21 cellular contexts compared by ENCODE assay signal in genomic region chr3:713225-713624, GRCh38.
DNase-seq lines count a peak whose midpoint lies in the region; ATAC-seq, FAIRE-seq and TF ChIP-seq lines count a peak whose summit lies in the region.
"Had no signal": no experiment of that assay in that cellular context is flagged by ENCODE, and none has a peak within 500 bp of the region (broad histone marks: within the 10 kb centered on the region; RNA-seq: fewer than 3 reads in every experiment).

No MANE protein-coding gene starts in this region.

- no peaks in the 10 kb centered on the region for H3K36me3 ChIP-seq in breast epithelium
- H3K36me3 ChIP-seq in bronchial epithelial cell (ENCODE audit: control insufficient read depth, insufficient read depth, low read length) = no peaks in the 10 kb centered on the region
- H3K36me3 ChIP-seq in kidney epithelial cell (ENCODE audit: control insufficient read depth, insufficient read depth, low read length) = no peaks in the 10 kb centered on the region
- H3K36me3 ChIP-seq in body of pancreas (replicated peaks in 1 of 2; ENCODE audit: insufficient read depth in 1 of 2, low read depth in 2 of 2) = no peaks in the 10 kb centered on the region
- H3K36me3 ChIP-seq: BE2C had no signal

- no peak overlapping the region for H3K4me3 Mint-ChIP-seq in MCF 10A (ENCODE audit: unreplicated experiment)
- H3K4me3 Mint-ChIP-seq: CD4-positive, alpha-beta memory T cell; GM23338; IgD-negative memory B cell had no signal

- intact Hi-C loops in MCF 10A (cut with micrococcal nuclease) = no loop called here
- intact Hi-C loops in breast epithelium (cut with DNase I; ENCODE audit: low total_unique reads) = no loop called here
- intact Hi-C loops in body of pancreas (cut with DNase I) = no loop called here

- 34 to 38% methylated on average over 2 of the region's 2 CpGs for WGBS in body of pancreas, 2 donors

- H3K27me3 Mint-ChIP-seq in MCF 10A (ENCODE audit: insufficient read depth, unreplicated experiment) = peaks cover 30% of the 10 kb centered on the region
- H3K27me3 Mint-ChIP-seq: CD4-positive, alpha-beta memory T cell; IgD-negative memory B cell had no signal

- no peaks in the 10 kb centered on the region for H3K4me1 Mint-ChIP-seq in MCF 10A (ENCODE audit: insufficient read depth, unreplicated experiment)
- H3K4me1 Mint-ChIP-seq: CD4-positive, alpha-beta memory T cell; GM23338; IgD-negative memory B cell had no signal

- ATAC-seq in GM18517 (IDR thresholded peaks at IDR 0.05; ENCODE audit: unreplicated experiment) (no peak), body of pancreas (no peak), HG02588 (IDR thresholded peaks at IDR 0.05; ENCODE audit: unreplicated experiment) (no peak)
- ATAC-seq: GM23338 had no signal

- DNase-seq in MCF 10A (ENCODE audit: unreplicated experiment) (peak; percentile 39), breast epithelium (ENCODE audit: low spot score in 2 of 2) (no peak), bronchial epithelial cell (ENCODE audit: low read depth) (peak; percentile 66), kidney epithelial cell (ENCODE audit: low read depth) (peak; percentile 57), body of pancreas (no peak)
- no peak for DNase-seq in stimulated activated CD4-positive, alpha-beta T cell treated with anti-CD3 and anti-CD28 coated beads, Interleukin-12 subunit alpha, Interleukin-12 subunit beta, amount 100 ng/mL, for 4 hours
- DNase-seq: BE2C; CD4-positive, alpha-beta memory T cell; DND-41; Kasumi-1; NCI-H1417 treated with DMSO at 0.1 percent for 48 hours; NCI-H1930; NCI-H69; SIG-M5 had no signal

- no peaks in the 10 kb centered on the region for H3K36me3 Mint-ChIP-seq in MCF 10A (ENCODE audit: insufficient read depth, unreplicated experiment)
- H3K36me3 Mint-ChIP-seq: CD4-positive, alpha-beta memory T cell; IgD-negative memory B cell had no signal

- TF ChIP-seq CTCF in MCF 10A (IDR thresholded peaks at IDR 0.05; ENCODE audit: unreplicated experiment) = no peak
- TF ChIP-seq CTCF in breast epithelium (IDR thresholded peaks at IDR 0.05) = no peak
- no peak for TF ChIP-seq CTCF in bronchial epithelial cell (IDR thresholded peaks at IDR 0.05; ENCODE audit: insufficient read depth, low read length, severe bottlenecking)
- no peak for TF ChIP-seq CTCF in kidney epithelial cell (IDR thresholded peaks at IDR 0.05; ENCODE audit: insufficient read depth, low read length, poor library complexity, severe bottlenecking)
- no peak for TF ChIP-seq CTCF in body of pancreas (IDR thresholded peaks at IDR 0.05)

- H3K27me3 ChIP-seq in breast epithelium = no peaks in the 10 kb centered on the region
- no peaks in the 10 kb centered on the region for H3K27me3 ChIP-seq in bronchial epithelial cell (ENCODE audit: control insufficient read depth, insufficient read depth, low read length)
- no peaks in the 10 kb centered on the region for H3K27me3 ChIP-seq in kidney epithelial cell (ENCODE audit: control insufficient read depth, insufficient read depth, low read length)
- H3K27me3 ChIP-seq in body of pancreas = no peaks in the 10 kb centered on the region
- H3K27me3 ChIP-seq: BE2C had no signal

- no peak for FAIRE-seq in bronchial epithelial cell (lab: Jason Lieb, UNC)
- FAIRE-seq: G401.6, GM18507 had no signal

- POLR2A ChIA-PET in MCF 10A (lab: Yijun Ruan, JAX) = no interaction called here

- H3K4me1 ChIP-seq in breast epithelium (no peaks in the 10 kb centered on the region), body of pancreas (no peaks in the 10 kb centered on the region)
- H3K4me1 ChIP-seq: BE2C had no signal

- TF ChIP-seq POLR2A in breast epithelium (IDR thresholded peaks at IDR 0.05) (no peak), body of pancreas (IDR thresholded peaks at IDR 0.05) (no peak)

- CTCF ChIA-PET in MCF 10A (lab: Yijun Ruan, JAX) = no interaction called here

- H3K9me3 ChIP-seq in breast epithelium (peaks cover 1 to 3% of the 10 kb centered on the region in 2 donors), body of pancreas (peaks cover 0 to 1% (median 0%) of the 10 kb centered on the region in 3 donors)
- H3K9me3 ChIP-seq: BE2C had no signal

- H3K27ac ChIP-seq in breast epithelium (no peak overlapping the region), body of pancreas (no peak overlapping the region)
- H3K27ac ChIP-seq: 22Rv1 had no signal

- no TSS peak for BruUV-seq in MCF 10A (replicated peaks; lab: Mats Ljungman, UMichigan)

- no peak overlapping the region for H3K27ac Mint-ChIP-seq in MCF 10A (ENCODE audit: low read depth, unreplicated experiment)
- H3K27ac Mint-ChIP-seq: CD4-positive, alpha-beta memory T cell; GM23338 had no signal

- H3K9me3 Mint-ChIP-seq in MCF 10A (ENCODE audit: unreplicated experiment) = no peaks in the 10 kb centered on the region

- H3K4me3 ChIP-seq in breast epithelium = no peak overlapping the region
- no peak overlapping the region for H3K4me3 ChIP-seq in bronchial epithelial cell (ENCODE audit: low read depth, low read length)
- H3K4me3 ChIP-seq in kidney epithelial cell (ENCODE audit: low read depth, low read length) = no peak overlapping the region
- no peak overlapping the region for H3K4me3 ChIP-seq in body of pancreas
- H3K4me3 ChIP-seq: GM23338 had no signal

Comparison
In these comparisons a context has a peak if more than half of its experiments do, and no peak if none do; other contexts are left out.
1. DNase-seq: peak in MCF 10A (single experiment), bronchial epithelial cell (single experiment) and kidney epithelial cell (single experiment); none in breast epithelium (0 of 2), stimulated activated CD4-positive, alpha-beta T cell treated with anti-CD3 and anti-CD28 coated beads, Interleukin-12 subunit alpha, Interleukin-12 subunit beta, amount 100 ng/mL, for 4 hours (single experiment) and body of pancreas (0 of 4).